In genomic region chr13:26602783-26603182, GRCh38 we compare ENCODE assay signal across 28 cellular contexts.
"Had no signal": no experiment of that assay in that cellular context is flagged by ENCODE, and none has a peak within 500 bp of the region (broad histone marks: within the 10 kb centered on the region; RNA-seq: fewer than 3 reads in every experiment).

No MANE protein-coding gene starts in this region.

- FAIRE-seq: endometrium, frontal cortex, kidney had no signal

- H2AFZ ChIP-seq: hepatocyte had no signal

- H3K27ac Mint-ChIP-seq: dendritic cell treated with granulocyte-macrophage colony-stimulating factor and Interleukin-4, amounts not matched to agents 40 ng/mL and 50 ng/mL, for 4 days; effector memory CD8-positive, alpha-beta T cell; endodermal cell; immature natural killer cell; mesothelial cell of epicardium had no signal

- H3K9me3 ChIP-seq: colonic mucosa, esophagus muscularis mucosa, gastroesophageal sphincter, heart left ventricle, lower lobe of right lung, mucosa of descending colon had no signal

- H3K4me1 ChIP-seq: colonic mucosa, foreskin keratinocyte had no signal

- H3K36me3 ChIP-seq: colonic mucosa, esophagus muscularis mucosa, gastroesophageal sphincter, heart left ventricle, lower lobe of right lung had no signal

- DNase-seq: colonic mucosa; cortex of kidney; effector CD8-positive, alpha-beta T cell; effector memory CD8-positive, alpha-beta T cell; endodermal cell; erythroblast; foreskin keratinocyte; heart left ventricle; hypothalamus; immature natural killer cell; islet precursor cell; kidney; kidney glomerular epithelial cell; left colon; left ventricle myocardium superior; lower lobe of right lung; mesenchymal stem cell; mucosa of descending colon; naive B cell had no signal

- H3K4me3 Mint-ChIP-seq: dendritic cell treated with granulocyte-macrophage colony-stimulating factor and Interleukin-4, amounts not matched to agents 40 ng/mL and 50 ng/mL, for 4 days; effector memory CD8-positive, alpha-beta T cell; endodermal cell; immature natural killer cell; mesothelial cell of epicardium; naive B cell had no signal

- H3K27me3 Mint-ChIP-seq: dendritic cell treated with granulocyte-macrophage colony-stimulating factor and Interleukin-4, amounts not matched to agents 40 ng/mL and 50 ng/mL, for 4 days had no signal

- H3K4me2 ChIP-seq: hepatocyte had no signal

- H3K27me3 ChIP-seq: colonic mucosa, esophagus muscularis mucosa, foreskin keratinocyte, gastroesophageal sphincter, heart left ventricle, hepatocyte had no signal

- H3K4me1 Mint-ChIP-seq: immature natural killer cell, naive B cell had no signal

- H3K4me3 ChIP-seq: colonic mucosa, esophagus muscularis mucosa, gastroesophageal sphincter, heart left ventricle, hepatocyte, lower lobe of right lung, mucosa of descending colon had no signal

- H3K36me3 Mint-ChIP-seq: immature natural killer cell, naive B cell had no signal

- ATAC-seq: effector memory CD8-positive, alpha-beta T cell; foreskin keratinocyte; gastroesophageal sphincter; heart left ventricle; left colon; left lobe of liver; left ventricle myocardium superior; lower lobe of right lung; mucosa of descending colon had no signal

- H3K27ac ChIP-seq: colonic mucosa, epithelial cell of prostate, esophagus muscularis mucosa, foreskin keratinocyte, gastroesophageal sphincter, heart left ventricle, hepatocyte, lower lobe of right lung had no signal

- H3K9me3 Mint-ChIP-seq: effector memory CD8-positive, alpha-beta T cell had no signal
